In the genomic region with DNA sequence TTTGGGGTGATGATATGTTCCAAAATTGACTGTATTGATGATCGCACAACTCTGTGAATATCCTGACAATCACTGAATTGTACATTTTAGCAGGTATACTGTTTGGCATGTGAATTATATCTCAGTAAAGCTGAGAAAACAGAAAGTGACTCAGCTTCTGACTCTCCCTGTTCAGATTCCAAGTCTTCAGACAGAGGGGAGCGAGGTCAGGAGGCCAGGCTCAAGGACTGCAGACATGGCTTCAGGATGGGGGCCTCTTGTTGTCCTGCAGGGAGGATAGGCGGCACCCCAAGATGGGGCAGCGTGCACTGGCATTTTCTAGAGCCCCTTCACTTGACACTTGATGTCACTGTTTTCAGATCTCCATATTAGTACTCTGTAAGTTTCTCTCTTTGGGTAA, we compare ENCODE assay signal across 1 cellular context.
TF ChIP-seq lines count a peak whose summit lies in the region.

No MANE protein-coding gene starts in this region.

TF ChIP-seq in IMR-90, 13 proteins besides CTCF, POLR2A, EP300 and RAD21:
- TF ChIP-seq RCOR1 (IDR thresholded peaks at IDR 0.05; ENCODE audit: insufficient replicate concordance, low read length) (no peak), RFX5 (IDR thresholded peaks at IDR 0.05; ENCODE audit: low read depth, low read length) (no peak), CEBPB (IDR thresholded peaks at IDR 0.05; ENCODE audit: low read depth, low read length) (no peak), NFE2L2 (IDR thresholded peaks at IDR 0.05; ENCODE audit: low read depth, low read length) (no peak), MAFK (IDR thresholded peaks at IDR 0.05; ENCODE audit: low read depth, low read length) (no peak)
- TF ChIP-seq, protein P1, sequence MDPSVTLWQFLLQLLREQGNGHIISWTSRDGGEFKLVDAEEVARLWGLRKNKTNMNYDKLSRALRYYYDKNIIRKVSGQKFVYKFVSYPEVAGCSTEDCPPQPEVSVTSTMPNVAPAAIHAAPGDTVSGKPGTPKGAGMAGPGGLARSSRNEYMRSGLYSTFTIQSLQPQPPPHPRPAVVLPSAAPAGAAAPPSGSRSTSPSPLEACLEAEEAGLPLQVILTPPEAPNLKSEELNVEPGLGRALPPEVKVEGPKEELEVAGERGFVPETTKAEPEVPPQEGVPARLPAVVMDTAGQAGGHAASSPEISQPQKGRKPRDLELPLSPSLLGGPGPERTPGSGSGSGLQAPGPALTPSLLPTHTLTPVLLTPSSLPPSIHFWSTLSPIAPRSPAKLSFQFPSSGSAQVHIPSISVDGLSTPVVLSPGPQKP (IDR thresholded peaks at IDR 0.05; ENCODE audit: borderline replicate concordance, low read depth, low read length) = no peak
- TF ChIP-seq, protein P2, sequence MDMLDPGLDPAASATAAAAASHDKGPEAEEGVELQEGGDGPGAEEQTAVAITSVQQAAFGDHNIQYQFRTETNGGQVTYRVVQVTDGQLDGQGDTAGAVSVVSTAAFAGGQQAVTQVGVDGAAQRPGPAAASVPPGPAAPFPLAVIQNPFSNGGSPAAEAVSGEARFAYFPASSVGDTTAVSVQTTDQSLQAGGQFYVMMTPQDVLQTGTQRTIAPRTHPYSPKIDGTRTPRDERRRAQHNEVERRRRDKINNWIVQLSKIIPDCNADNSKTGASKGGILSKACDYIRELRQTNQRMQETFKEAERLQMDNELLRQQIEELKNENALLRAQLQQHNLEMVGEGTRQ (IDR thresholded peaks at IDR 0.05; ENCODE audit: low read depth, low read length) = no peak
